Comparison of ENCODE assay signal across 17 cellular contexts in genomic region chr1:212310383-212310782, GRCh38. TPM values are rescaled to one million over a fixed set of nuclear protein-coding genes. Genes with fewer than 3 reads are reported as not detected.
A peak's percentile ranks its signal among the peaks of the same experiment; 100 is the strongest.
DNase-seq lines count a peak whose midpoint lies in the region; ATAC-seq and TF ChIP-seq lines count a peak whose summit lies in the region.
"Had no signal": no experiment of that assay in that cellular context is flagged by ENCODE, and none has a peak within 500 bp of the region (broad histone marks: within the 10 kb centered on the region; RNA-seq: fewer than 3 reads in every experiment).

No MANE protein-coding gene starts in this region.

- H3K18ac ChIP-seq in H9 (ENCODE audit: insufficient read length, low read depth, low read length): no peak overlapping the region

- POLR2A ChIA-PET in activated B cell treated with CpG ODN at 0.5 μM for 24 hours (lab: Charles Lee): no interaction called here

- H4K5ac ChIP-seq in H9 (ENCODE audit: insufficient read length, low read depth, low read length): no peak overlapping the region

- H3K27me3 Mint-ChIP-seq in CD14-positive monocyte (ENCODE audit: low read depth in 3 of 3) (no peaks in the 10 kb centered on the region), H9 (ENCODE audit: low read depth) (no peaks in the 10 kb centered on the region), activated B cell treated with CpG ODN at 0.5 μM for 24 hours (no peaks in the 10 kb centered on the region), nephron progenitor cell (ENCODE audit: low read depth, poor library complexity) (peaks cover 4% of the 10 kb centered on the region)
- no peaks in the 10 kb centered on the region for H3K27me3 Mint-ChIP-seq in stimulated activated naive CD8-positive, alpha-beta T cell treated with anti-CD3 and anti-CD28 coated beads, Interleukin-15, amount 100 ng/mL, for 72 hours
- H3K27me3 Mint-ChIP-seq: activated naive CD8-positive, alpha-beta T cell treated with anti-CD3 and anti-CD28 coated beads, Interleukin-2, amount 10 ng/mL, durations not matched to agents 7 days and 5 days had no signal

- peak overlapping the region; percentile 48 to 77 (median 69) for H3K27ac Mint-ChIP-seq in CD14-positive monocyte
- peak overlapping the region; percentile 42 to 85 (median 76); a peak in 6 of 7 replicates for H3K27ac Mint-ChIP-seq in H9
- H3K27ac Mint-ChIP-seq in activated B cell treated with CpG ODN at 0.5 μM for 24 hours: peak overlapping the region; percentile 30
- H3K27ac Mint-ChIP-seq in nephron progenitor cell: peak overlapping the region; percentile 88
- H3K27ac Mint-ChIP-seq in stimulated activated naive CD8-positive, alpha-beta T cell treated with anti-CD3 and anti-CD28 coated beads, Interleukin-15, amount 100 ng/mL, for 72 hours: peak overlapping the region in 1 of 2 donors; percentile 42
- H3K27ac Mint-ChIP-seq: activated naive CD8-positive, alpha-beta T cell treated with anti-CD3 and anti-CD28 coated beads, Interleukin-2, amount 10 ng/mL, durations not matched to agents 7 days and 5 days had no signal

- H3T11ph ChIP-seq in H9 (ENCODE audit: low read length): no peak overlapping the region

- no peak overlapping the region for H2AK5ac ChIP-seq in H9 (ENCODE audit: insufficient read length, low read length)

- no peak for DNase-seq in CD14-positive monocyte (ENCODE audit: low spot score)
- no peak for DNase-seq in H9
- DNase-seq in activated B cell treated with CpG ODN at 0.5 μM for 24 hours: no peak
- DNase-seq in nephron progenitor cell: no peak
- no peak for DNase-seq in stimulated activated naive CD8-positive, alpha-beta T cell treated with anti-CD3 and anti-CD28 coated beads, Interleukin-15, amount 100 ng/mL, for 72 hours
- DNase-seq: activated naive CD8-positive, alpha-beta T cell treated with anti-CD3 and anti-CD28 coated beads, Interleukin-2, amount 10 ng/mL, durations not matched to agents 7 days and 5 days; brain microvascular endothelial cell; hippocampal formation; NCI-H1417 treated with DMSO at 0.1 percent for 48 hours; NCI-H2171 treated with DMSO at 0.1 percent for 48 hours; pancreas; sigmoid colon had no signal

- H3K36me3 Mint-ChIP-seq in CD14-positive monocyte (peaks cover 19 to 44% of the 10 kb centered on the region in 2 donors), H9 (ENCODE audit: insufficient read depth in 1 of 3, low read depth in 3 of 3) (peaks cover 8 to 24% (median 9%) of the 10 kb centered on the region in 3 experiments), activated B cell treated with CpG ODN at 0.5 μM for 24 hours (ENCODE audit: low read depth) (peaks cover 47% of the 10 kb centered on the region), nephron progenitor cell (ENCODE audit: low read depth) (peaks cover 53% of the 10 kb centered on the region)

- no peak overlapping the region for H2BK20ac ChIP-seq in H9 (ENCODE audit: low read depth, low read length, poor library complexity, severe bottlenecking)

- no peak overlapping the region for H3K27ac ChIP-seq in H9 (ENCODE audit: insufficient read length, low read depth, low read length)
- H3K27ac ChIP-seq: C4-2B, pancreas, sigmoid colon had no signal

- H3K4ac ChIP-seq in H9 (ENCODE audit: low read depth, low read length): no peak overlapping the region

- no peaks in the 10 kb centered on the region for H4K20me1 ChIP-seq in H9 (ENCODE audit: control insufficient read depth, insufficient read depth, insufficient read length)

- H4K91ac ChIP-seq in H9 (ENCODE audit: insufficient read length, low read depth, low read length): no peak overlapping the region

- TF ChIP-seq CTCF in CD14-positive monocyte (IDR thresholded peaks at IDR 0.05): no peak
- no peak for TF ChIP-seq CTCF in H9 (conservative IDR thresholded peaks at IDR 0.05)
- no peak for TF ChIP-seq CTCF in activated B cell treated with CpG ODN at 0.5 μM for 24 hours (IDR thresholded peaks at IDR 0.05)
- no peak for TF ChIP-seq CTCF in nephron progenitor cell (IDR thresholded peaks at IDR 0.05)

- peaks cover 38% of the 10 kb centered on the region for H3K4me1 Mint-ChIP-seq in CD14-positive monocyte
- peaks cover 29 to 31% of the 10 kb centered on the region in 2 experiments for H3K4me1 Mint-ChIP-seq in H9
- H3K4me1 Mint-ChIP-seq in activated B cell treated with CpG ODN at 0.5 μM for 24 hours: peaks cover 39% of the 10 kb centered on the region
- H3K4me1 Mint-ChIP-seq in nephron progenitor cell: peaks cover 21% of the 10 kb centered on the region
- H3K4me1 Mint-ChIP-seq in stimulated activated naive CD8-positive, alpha-beta T cell treated with anti-CD3 and anti-CD28 coated beads, Interleukin-15, amount 100 ng/mL, for 72 hours: peaks cover 20% of the 10 kb centered on the region

- no peaks in the 10 kb centered on the region; the same call in 1 of the 2 replicates for H3K4me1 ChIP-seq in H9 (ENCODE audit: insufficient read depth, low read length)

- no peak overlapping the region for H3K4me2 ChIP-seq in H9 (ENCODE audit: insufficient read depth, insufficient read length, low read length)

- ATAC-seq in activated B cell treated with CpG ODN at 0.5 μM for 24 hours (ENCODE audit: low read depth): no peak
- ATAC-seq in HG02852 (IDR thresholded peaks at IDR 0.05; ENCODE audit: unreplicated experiment): no peak
- ATAC-seq in stimulated activated naive CD8-positive, alpha-beta T cell treated with anti-CD3 and anti-CD28 coated beads, Interleukin-15, amount 100 ng/mL, for 72 hours: no peak
- no peak for ATAC-seq in GM18520 (IDR thresholded peaks at IDR 0.05; ENCODE audit: unreplicated experiment)
- no peak for ATAC-seq in GM19035 (IDR thresholded peaks at IDR 0.05; ENCODE audit: unreplicated experiment)
- ATAC-seq: Right ventricle myocardium inferior had no signal

- no peak overlapping the region for H2BK5ac ChIP-seq in H9 (ENCODE audit: insufficient read length, low read length)

- H2BK15ac ChIP-seq in H9 (ENCODE audit: low read depth, low read length): no peak overlapping the region

- H3K27me3 ChIP-seq in H9 (ENCODE audit: insufficient read depth, low read length): no peaks in the 10 kb centered on the region
- H3K27me3 ChIP-seq: brain microvascular endothelial cell, pancreas, sigmoid colon had no signal

- H2BK12ac ChIP-seq in H9 (ENCODE audit: insufficient read length, low read depth, low read length): no peak overlapping the region

- H3K23ac ChIP-seq in H9 (ENCODE audit: insufficient read length, low read depth, low read length): no peak overlapping the region

- H3K9ac ChIP-seq in H9 (ENCODE audit: extremely low read depth, insufficient read length, low read length): no peak overlapping the region

- H4K8ac ChIP-seq in H9 (replicated peaks; ENCODE audit: insufficient read length, low read depth, low read length): no peak overlapping the region

- no peak overlapping the region for H2BK120ac ChIP-seq in H9 (ENCODE audit: low read depth, low read length, poor library complexity, severe bottlenecking)

- H3K4me3 Mint-ChIP-seq in CD14-positive monocyte (no peak overlapping the region), H9 (no peak overlapping the region), activated B cell treated with CpG ODN at 0.5 μM for 24 hours (no peak overlapping the region), nephron progenitor cell (no peak overlapping the region)
- H3K4me3 Mint-ChIP-seq in stimulated activated naive CD8-positive, alpha-beta T cell treated with anti-CD3 and anti-CD28 coated beads, Interleukin-15, amount 100 ng/mL, for 72 hours: no peak overlapping the region
- H3K4me3 Mint-ChIP-seq: activated naive CD8-positive, alpha-beta T cell treated with anti-CD3 and anti-CD28 coated beads, Interleukin-2, amount 10 ng/mL, durations not matched to agents 7 days and 5 days had no signal

- no peak overlapping the region for H3K56ac ChIP-seq in H9 (ENCODE audit: insufficient read length, low read depth, low read length)

- intact Hi-C loops in CD14-positive monocyte (cut with micrococcal nuclease): no loop called here
- intact Hi-C loops in activated B cell treated with CpG ODN at 0.5 μM for 24 hours (cut with micrococcal nuclease): no loop called here

- no peaks in the 10 kb centered on the region for H3K9me3 Mint-ChIP-seq in CD14-positive monocyte
- peaks cover 2% of the 10 kb centered on the region in 2 experiments; a peak in 4 of 5 replicates for H3K9me3 Mint-ChIP-seq in H9
- H3K9me3 Mint-ChIP-seq in activated B cell treated with CpG ODN at 0.5 μM for 24 hours: peaks cover 3% of the 10 kb centered on the region
- H3K9me3 Mint-ChIP-seq in nephron progenitor cell: peaks cover 28% of the 10 kb centered on the region
- no peaks in the 10 kb centered on the region for H3K9me3 Mint-ChIP-seq in stimulated activated naive CD8-positive, alpha-beta T cell treated with anti-CD3 and anti-CD28 coated beads, Interleukin-15, amount 100 ng/mL, for 72 hours

- no peaks in the 10 kb centered on the region for H3K23me2 ChIP-seq in H9 (ENCODE audit: insufficient read length, low read depth, low read length, poor library complexity, severe bottlenecking)

- CTCF ChIA-PET in activated B cell treated with CpG ODN at 0.5 μM for 24 hours (lab: Charles Lee): interaction anchor here (1.1 to 2.5 kb wide), 3 partner anchors 18 to 239 kb away, joined by 3 to 16 read pairs (median 4); no protein-coding TSS in a partner anchor

- H3K14ac ChIP-seq in H9 (ENCODE audit: insufficient read depth, low read length): no peak overlapping the region

- WGBS in H9 (ENCODE audit: extremely low coverage, insufficient read length, low lambda C conversion rate): no CpG with 5 or more reads among the region's 3 CpGs

- H2AFZ ChIP-seq in H9 (ENCODE audit: low read length): no peak overlapping the region

- no peaks in the 10 kb centered on the region for H3K9me3 ChIP-seq in H9 (ENCODE audit: control insufficient read depth, low read depth, low read length)
- H3K9me3 ChIP-seq: sigmoid colon had no signal

- no peaks in the 10 kb centered on the region for H3K79me1 ChIP-seq in H9 (ENCODE audit: insufficient read depth, low read depth, low read length, poor library complexity, severe bottlenecking)

- H3K79me2 ChIP-seq in H9 (ENCODE audit: insufficient read depth, low read length): peaks cover 1% of the 10 kb centered on the region; the same call in 1 of the 2 replicates

RNA-seq across cellular contexts. Expression of gene PPP2R5A, which starts 25.2 kb away (rescaled TPM):
- 10 to 100 TPM; 28.1 to 31.1 TPM for polyA plus RNA-seq in CD14-positive monocyte
- total RNA-seq in H9 (2021) (22.0 and 22.2 TPM in 2 replicates), activated B cell treated with CpG ODN at 0.5 μM for 24 hours (27.9 and 31.6 TPM in 2 replicates)
